ENCODE assay signal across 13 cellular contexts in the genomic region with DNA sequence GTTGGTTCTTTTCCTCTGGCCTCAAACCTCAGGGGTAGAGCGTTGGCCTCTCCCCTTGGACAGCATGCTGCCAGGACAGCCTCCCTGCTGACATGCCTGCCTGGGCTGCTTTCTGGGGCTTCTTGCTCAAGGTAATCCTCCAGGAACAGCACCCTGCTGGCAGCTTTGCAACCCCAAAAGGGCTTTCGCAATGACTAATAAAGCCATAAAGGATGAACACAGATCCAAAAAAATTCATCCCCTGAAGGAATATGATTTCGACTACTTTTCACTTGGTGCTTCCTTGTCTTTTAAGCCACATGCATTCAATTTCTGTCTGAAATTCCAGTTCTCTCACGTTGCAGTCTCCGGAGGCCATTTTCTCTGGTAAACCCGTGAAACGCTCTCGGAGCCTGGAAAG. TPM values are rescaled to one million over a fixed set of nuclear protein-coding genes. Genes with fewer than 3 reads are reported as not detected.
A peak's percentile ranks its signal among the peaks of the same experiment; 100 is the strongest.
DNase-seq lines count a peak whose midpoint lies in the region; FAIRE-seq and TF ChIP-seq lines count a peak whose summit lies in the region.
"Had no signal": no experiment of that assay in that cellular context is flagged by ENCODE, and none has a peak within 500 bp of the region (broad histone marks: within the 10 kb centered on the region; RNA-seq: fewer than 3 reads in every experiment).

No MANE protein-coding gene starts in this region.

- H3K36me3 Mint-ChIP-seq in type B pancreatic cell, result peaks cover 6% of the 10 kb centered on the region

- no peak overlapping the region for H3K9ac ChIP-seq in adipocyte (ENCODE audit: low read length)
- H3K9ac ChIP-seq: SK-N-SH had no signal

- H3K27ac Mint-ChIP-seq in type B pancreatic cell, result peak overlapping the region; percentile 68
- H3K27ac Mint-ChIP-seq: activated T-helper 1 cell treated with anti-CD3 and anti-CD28 coated beads, Interleukin-12 subunit alpha, Interleukin-12 subunit beta, Interleukin-2, Interleukin-4 antibody, amounts not matched to agents 30 ng/mL and 10 ng/mL and 1 ng/mL, durations not matched to agents 14 hours and 24 hours and 36 hours had no signal

- TF ChIP-seq CTCF in foreskin fibroblast (IDR thresholded peaks at IDR 0.05; ENCODE audit: low read depth, low read length) (peak; percentile 8), type B pancreatic cell (conservative IDR thresholded peaks at IDR 0.05) (peak; percentile 16)

- peaks cover 27% of the 10 kb centered on the region for H3K4me1 Mint-ChIP-seq in type B pancreatic cell (ENCODE audit: unreplicated experiment)

- H3K4me3 ChIP-seq in adipocyte (ENCODE audit: low read length) (peak overlapping the region; percentile 29), foreskin fibroblast (ENCODE audit: low read depth in 1 of 2, low read length in 2 of 2) (no peak overlapping the region)
- H3K4me3 ChIP-seq: body of pancreas had no signal

- H3K9me3 ChIP-seq in adipocyte (ENCODE audit: control insufficient read depth, low read length), result peaks cover 3% of the 10 kb centered on the region
- H3K9me3 ChIP-seq: body of pancreas had no signal

- peaks cover 24% of the 10 kb centered on the region for H3K4me1 ChIP-seq in adipocyte (ENCODE audit: control insufficient read depth, insufficient read depth, low read length)
- H3K4me1 ChIP-seq: body of pancreas had no signal

- DNase-seq in HPDE6-E6E7 (ENCODE audit: extremely low spot score) (peak; percentile 68), adipocyte (ENCODE audit: low read depth) (peak; percentile 86), foreskin fibroblast (peak; percentile 66 to 86), type B pancreatic cell (ENCODE audit: extremely low spot score, unreplicated experiment) (no peak), RCC 7860 (ENCODE audit: low spot score) (no peak), NCI-H345 (lab: John Stamatoyannopoulos, UW) (no peak)
- no peak for DNase-seq in activated CD4-positive, alpha-beta T cell treated with anti-CD3 and anti-CD28 coated beads, Interleukin-2, amount 50 U/mL, for 48 hours
- DNase-seq: body of pancreas, NCI-H1930, retina, SK-N-SH had no signal

- peak overlapping the region; percentile 35 for H3K4me3 Mint-ChIP-seq in type B pancreatic cell
- H3K4me3 Mint-ChIP-seq: activated T-helper 1 cell treated with anti-CD3 and anti-CD28 coated beads, Interleukin-12 subunit alpha, Interleukin-12 subunit beta, Interleukin-2, Interleukin-4 antibody, amounts not matched to agents 30 ng/mL and 10 ng/mL and 1 ng/mL, durations not matched to agents 14 hours and 24 hours and 36 hours had no signal

- FAIRE-seq in RCC 7860 (lab: Jason Lieb, UNC), result no peak
- FAIRE-seq: D721Med had no signal

- H3K27me3 ChIP-seq in adipocyte (replicated peaks; ENCODE audit: control insufficient read depth, insufficient read depth, low read length), result no peaks in the 10 kb centered on the region
- H3K27me3 ChIP-seq: body of pancreas had no signal

- H3K36me3 ChIP-seq in adipocyte (ENCODE audit: control insufficient read depth, insufficient read depth, low read length, severe bottlenecking), result no peaks in the 10 kb centered on the region

- no peaks in the 10 kb centered on the region for H3K9me3 Mint-ChIP-seq in type B pancreatic cell

- H3K27me3 Mint-ChIP-seq in type B pancreatic cell, result no peaks in the 10 kb centered on the region

RNA-seq across cellular contexts. Expression of a gene that starts 15.1 kb away (rescaled TPM):
- total RNA-seq in type B pancreatic cell (ENCODE audit: low replicate concordance), result 22.3 and 38.6 TPM in 2 replicates

RNA-seq across cellular contexts. Expression of a gene that starts 47.5 kb away (rescaled TPM):
- total RNA-seq in type B pancreatic cell (ENCODE audit: low replicate concordance), result 33.0 and 75.1 TPM in 2 replicates

Comparison
In these comparisons a context has a peak if more than half of its experiments do, and no peak if none do; other contexts are left out.
1. DNase-seq: peak in HPDE6-E6E7 (single experiment), adipocyte (single experiment) and foreskin fibroblast (2 of 2); none in type B pancreatic cell (single experiment), RCC 7860 (single experiment), NCI-H345 (single experiment) and activated CD4-positive, alpha-beta T cell treated with anti-CD3 and anti-CD28 coated beads, Interleukin-2, amount 50 U/mL, for 48 hours (0 of 2).